9 cellular contexts compared by ENCODE assay signal in genomic region chr3:9600597-9600996, GRCh38. TPM values are rescaled to one million over a fixed set of nuclear protein-coding genes. Genes with fewer than 3 reads are reported as not detected.
DNase-seq lines count a peak whose midpoint lies in the region; ATAC-seq and TF ChIP-seq lines count a peak whose summit lies in the region.
"Had no signal": no experiment of that assay in that cellular context is flagged by ENCODE, and none has a peak within 500 bp of the region (broad histone marks: within the 10 kb centered on the region; RNA-seq: fewer than 3 reads in every experiment).

No MANE protein-coding gene starts in this region.

- peaks cover 27% of the 10 kb centered on the region for H3K27me3 Mint-ChIP-seq in WTC11 (ENCODE audit: low read depth)

- H3K4me1 ChIP-seq in heart left ventricle = peaks cover 0 to 7% (median 0%) of the 10 kb centered on the region in 12 donors

- H3K27ac Mint-ChIP-seq in WTC11 = no peak overlapping the region

- 3 to 7% (median 3%) methylated on average over 23 to 42 of the region's 42 CpGs for WGBS in heart left ventricle, 4 donors

- H3K9me3 Mint-ChIP-seq in WTC11 = peaks cover 20% of the 10 kb centered on the region

- TF ChIP-seq CTCF in WTC11 (IDR thresholded peaks at IDR 0.05) = no peak
- TF ChIP-seq CTCF in heart left ventricle (IDR thresholded peaks at IDR 0.05) = peak in 1 of 12 donors; percentile 11

- POLR2A ChIA-PET in WTC11 (lab: Charles Lee) = interaction anchor here (2.3 kb wide), 1 partner anchor 49 kb away, joined by 5 read pairs; the partner anchor contains the start of gene MTMR14

- peak; percentile 92 for ATAC-seq in WTC11
- peak in 3 of 4 donors; percentile 84 to 97 (median 88) for ATAC-seq in heart left ventricle
- ATAC-seq in GM18502 (IDR thresholded peaks at IDR 0.05; ENCODE audit: poor library complexity, unreplicated experiment) = no peak
- no peak for ATAC-seq in HG03045 (IDR thresholded peaks at IDR 0.05; ENCODE audit: unreplicated experiment)
- ATAC-seq: HCT116 had no signal

- CTCF ChIA-PET in WTC11 (lab: Charles Lee) = interaction anchor here (0.6 to 1.2 kb wide), 2 partner anchors 19 to 104 kb away, joined by 3 to 5 read pairs; no protein-coding TSS in a partner anchor

- no peaks in the 10 kb centered on the region for H3K36me3 ChIP-seq in heart left ventricle

- no peak for TF ChIP-seq POLR2A in heart left ventricle (IDR thresholded peaks at IDR 0.05)

- DNase-seq in M059J (ENCODE audit: low read depth) (peak; percentile 2), WTC11 (ENCODE audit: low spot score) (peak; percentile 68), heart left ventricle (peak; percentile 51 to 74 (median 72)), H4 (ENCODE audit: low spot score) (no peak), amniotic stem cell (lab: John Stamatoyannopoulos, UW) (no peak)
- DNase-seq in stimulated activated CD8-positive, alpha-beta memory T cell treated with anti-CD3 and anti-CD28 coated beads, Interleukin-2, amount 100 ng/mL, for 48 hours (ENCODE audit: low read depth in 2 of 2) = peak; percentile 8 to 16

- peak overlapping the region in 7 of 12 donors; percentile 17 to 66 (median 47) for H3K27ac ChIP-seq in heart left ventricle

- H3K4me1 Mint-ChIP-seq in WTC11 = peaks cover 15% of the 10 kb centered on the region

- H3K4me3 Mint-ChIP-seq in WTC11 = peak overlapping the region; percentile 45

- peaks cover 0 to 13% (median 5%) of the 10 kb centered on the region in 9 donors for H3K27me3 ChIP-seq in heart left ventricle

- intact Hi-C loops in heart left ventricle (cut with DNase I) = no loop called here

- peak overlapping the region in 9 of 12 donors; percentile 7 to 42 (median 29) for H3K4me3 ChIP-seq in heart left ventricle

- peaks cover 16% of the 10 kb centered on the region for H3K36me3 Mint-ChIP-seq in WTC11

- peaks cover 0 to 26% (median 9%) of the 10 kb centered on the region in 12 donors for H3K9me3 ChIP-seq in heart left ventricle

TF ChIP-seq in WTC11, 78 proteins besides CTCF, POLR2A, EP300 and RAD21 (continues in another document):
- TF ChIP-seq, protein P1, sequence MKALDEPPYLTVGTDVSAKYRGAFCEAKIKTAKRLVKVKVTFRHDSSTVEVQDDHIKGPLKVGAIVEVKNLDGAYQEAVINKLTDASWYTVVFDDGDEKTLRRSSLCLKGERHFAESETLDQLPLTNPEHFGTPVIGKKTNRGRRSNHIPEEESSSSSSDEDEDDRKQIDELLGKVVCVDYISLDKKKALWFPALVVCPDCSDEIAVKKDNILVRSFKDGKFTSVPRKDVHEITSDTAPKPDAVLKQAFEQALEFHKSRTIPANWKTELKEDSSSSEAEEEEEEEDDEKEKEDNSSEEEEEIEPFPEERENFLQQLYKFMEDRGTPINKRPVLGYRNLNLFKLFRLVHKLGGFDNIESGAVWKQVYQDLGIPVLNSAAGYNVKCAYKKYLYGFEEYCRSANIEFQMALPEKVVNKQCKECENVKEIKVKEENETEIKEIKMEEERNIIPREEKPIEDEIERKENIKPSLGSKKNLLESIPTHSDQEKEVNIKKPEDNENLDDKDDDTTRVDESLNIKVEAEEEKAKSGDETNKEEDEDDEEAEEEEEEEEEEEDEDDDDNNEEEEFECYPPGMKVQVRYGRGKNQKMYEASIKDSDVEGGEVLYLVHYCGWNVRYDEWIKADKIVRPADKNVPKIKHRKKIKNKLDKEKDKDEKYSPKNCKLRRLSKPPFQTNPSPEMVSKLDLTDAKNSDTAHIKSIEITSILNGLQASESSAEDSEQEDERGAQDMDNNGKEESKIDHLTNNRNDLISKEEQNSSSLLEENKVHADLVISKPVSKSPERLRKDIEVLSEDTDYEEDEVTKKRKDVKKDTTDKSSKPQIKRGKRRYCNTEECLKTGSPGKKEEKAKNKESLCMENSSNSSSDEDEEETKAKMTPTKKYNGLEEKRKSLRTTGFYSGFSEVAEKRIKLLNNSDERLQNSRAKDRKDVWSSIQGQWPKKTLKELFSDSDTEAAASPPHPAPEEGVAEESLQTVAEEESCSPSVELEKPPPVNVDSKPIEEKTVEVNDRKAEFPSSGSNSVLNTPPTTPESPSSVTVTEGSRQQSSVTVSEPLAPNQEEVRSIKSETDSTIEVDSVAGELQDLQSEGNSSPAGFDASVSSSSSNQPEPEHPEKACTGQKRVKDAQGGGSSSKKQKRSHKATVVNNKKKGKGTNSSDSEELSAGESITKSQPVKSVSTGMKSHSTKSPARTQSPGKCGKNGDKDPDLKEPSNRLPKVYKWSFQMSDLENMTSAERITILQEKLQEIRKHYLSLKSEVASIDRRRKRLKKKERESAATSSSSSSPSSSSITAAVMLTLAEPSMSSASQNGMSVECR (CRISPR knock-in tag; IDR thresholded peaks at IDR 0.05; ENCODE audit: borderline replicate concordance) = no peak
- TF ChIP-seq ZNF512 (CRISPR knock-in tag; IDR thresholded peaks at IDR 0.05; ENCODE audit: borderline replicate concordance) = no peak
- no peak for TF ChIP-seq PREB (CRISPR knock-in tag; IDR thresholded peaks at IDR 0.05; ENCODE audit: borderline replicate concordance)
- no peak for TF ChIP-seq ZNF416 (CRISPR knock-in tag; IDR thresholded peaks at IDR 0.05)
- TF ChIP-seq, protein P2, sequence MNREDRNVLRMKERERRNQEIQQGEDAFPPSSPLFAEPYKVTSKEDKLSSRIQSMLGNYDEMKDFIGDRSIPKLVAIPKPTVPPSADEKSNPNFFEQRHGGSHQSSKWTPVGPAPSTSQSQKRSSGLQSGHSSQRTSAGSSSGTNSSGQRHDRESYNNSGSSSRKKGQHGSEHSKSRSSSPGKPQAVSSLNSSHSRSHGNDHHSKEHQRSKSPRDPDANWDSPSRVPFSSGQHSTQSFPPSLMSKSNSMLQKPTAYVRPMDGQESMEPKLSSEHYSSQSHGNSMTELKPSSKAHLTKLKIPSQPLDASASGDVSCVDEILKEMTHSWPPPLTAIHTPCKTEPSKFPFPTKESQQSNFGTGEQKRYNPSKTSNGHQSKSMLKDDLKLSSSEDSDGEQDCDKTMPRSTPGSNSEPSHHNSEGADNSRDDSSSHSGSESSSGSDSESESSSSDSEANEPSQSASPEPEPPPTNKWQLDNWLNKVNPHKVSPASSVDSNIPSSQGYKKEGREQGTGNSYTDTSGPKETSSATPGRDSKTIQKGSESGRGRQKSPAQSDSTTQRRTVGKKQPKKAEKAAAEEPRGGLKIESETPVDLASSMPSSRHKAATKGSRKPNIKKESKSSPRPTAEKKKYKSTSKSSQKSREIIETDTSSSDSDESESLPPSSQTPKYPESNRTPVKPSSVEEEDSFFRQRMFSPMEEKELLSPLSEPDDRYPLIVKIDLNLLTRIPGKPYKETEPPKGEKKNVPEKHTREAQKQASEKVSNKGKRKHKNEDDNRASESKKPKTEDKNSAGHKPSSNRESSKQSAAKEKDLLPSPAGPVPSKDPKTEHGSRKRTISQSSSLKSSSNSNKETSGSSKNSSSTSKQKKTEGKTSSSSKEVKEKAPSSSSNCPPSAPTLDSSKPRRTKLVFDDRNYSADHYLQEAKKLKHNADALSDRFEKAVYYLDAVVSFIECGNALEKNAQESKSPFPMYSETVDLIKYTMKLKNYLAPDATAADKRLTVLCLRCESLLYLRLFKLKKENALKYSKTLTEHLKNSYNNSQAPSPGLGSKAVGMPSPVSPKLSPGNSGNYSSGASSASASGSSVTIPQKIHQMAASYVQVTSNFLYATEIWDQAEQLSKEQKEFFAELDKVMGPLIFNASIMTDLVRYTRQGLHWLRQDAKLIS (CRISPR knock-in tag; IDR thresholded peaks at IDR 0.05; ENCODE audit: borderline replicate concordance) = no peak
- peak; percentile 16; the same call in 1 of the 2 replicates for TF ChIP-seq TCF7 (CRISPR knock-in tag; IDR thresholded peaks at IDR 0.05; ENCODE audit: low read depth)
- no peak for TF ChIP-seq SOX15 (CRISPR knock-in tag; IDR thresholded peaks at IDR 0.05)
- TF ChIP-seq, protein P3, sequence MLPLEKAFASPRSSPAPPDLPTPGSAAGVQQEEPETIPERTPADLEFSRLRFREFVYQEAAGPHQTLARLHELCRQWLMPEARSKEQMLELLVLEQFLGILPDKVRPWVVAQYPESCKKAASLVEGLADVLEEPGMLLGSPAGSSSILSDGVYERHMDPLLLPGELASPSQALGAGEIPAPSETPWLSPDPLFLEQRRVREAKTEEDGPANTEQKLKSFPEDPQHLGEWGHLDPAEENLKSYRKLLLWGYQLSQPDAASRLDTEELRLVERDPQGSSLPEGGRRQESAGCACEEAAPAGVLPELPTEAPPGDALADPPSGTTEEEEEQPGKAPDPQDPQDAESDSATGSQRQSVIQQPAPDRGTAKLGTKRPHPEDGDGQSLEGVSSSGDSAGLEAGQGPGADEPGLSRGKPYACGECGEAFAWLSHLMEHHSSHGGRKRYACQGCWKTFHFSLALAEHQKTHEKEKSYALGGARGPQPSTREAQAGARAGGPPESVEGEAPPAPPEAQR (CRISPR knock-in tag; IDR thresholded peaks at IDR 0.05) = no peak

RNA-seq across cellular contexts. Expression of gene LHFPL4, which starts 47.0 kb away (rescaled TPM):
- 0.05 TPM in 1 of 2 replicates, not detected in the other for total RNA-seq in M059J (2014; rRNA removed; shearing (Covaris generic))
- total RNA-seq in WTC11 (2021) (18.9 to 26.8 TPM (median 24.4 TPM) in 3 replicates), heart left ventricle (under 1 TPM in 1 of 9 donors, not detected in 8; 0.08 TPM)
- not detected for polyA plus RNA-seq in heart left ventricle
- 0.02 TPM in 1 of 2 replicates, not detected in the other for total RNA-seq in H4 (2014; rRNA removed; shearing (Covaris generic))

RNA-seq across cellular contexts. Expression of gene MTMR14, which starts 48.7 kb away (rescaled TPM):
- total RNA-seq in M059J (2014; rRNA removed; shearing (Covaris generic)) = 14.6 and 17.3 TPM in 2 replicates
- total RNA-seq in WTC11 (2021) (46.7 to 47.9 TPM (median 47.5 TPM) in 3 replicates), heart left ventricle (10 to 100 TPM; 31.6 to 93.7 (median 46.3) TPM)
- polyA plus RNA-seq in heart left ventricle = 10 to 100 TPM; 34.1 to 37.7 TPM
- 20.2 and 24.4 TPM in 2 replicates for total RNA-seq in H4 (2014; rRNA removed; shearing (Covaris generic))

Comparison
In these comparisons a context has a peak if more than half of its experiments do, and no peak if none do; other contexts are left out.
1. DNase-seq: peak in M059J (single experiment), WTC11 (single experiment), heart left ventricle (5 of 5) and stimulated activated CD8-positive, alpha-beta memory T cell treated with anti-CD3 and anti-CD28 coated beads, Interleukin-2, amount 100 ng/mL, for 48 hours (2 of 2); none in H4 (single experiment) and amniotic stem cell (single experiment).
2. ATAC-seq: peak in WTC11 (single experiment) and heart left ventricle (3 of 4); none in GM18502 (single experiment) and HG03045 (single experiment).
3. RNA of gene LHFPL4, which starts 47.0 kb away (total RNA-seq): 18.9 to 26.8 TPM in WTC11; 0.05 TPM in M059J, 0.02 TPM in H4 and 0.08 TPM in heart left ventricle; every median in the first group is over 10 times any median in the second.